ENCODE assay signal across 21 cellular contexts in the genomic region with DNA sequence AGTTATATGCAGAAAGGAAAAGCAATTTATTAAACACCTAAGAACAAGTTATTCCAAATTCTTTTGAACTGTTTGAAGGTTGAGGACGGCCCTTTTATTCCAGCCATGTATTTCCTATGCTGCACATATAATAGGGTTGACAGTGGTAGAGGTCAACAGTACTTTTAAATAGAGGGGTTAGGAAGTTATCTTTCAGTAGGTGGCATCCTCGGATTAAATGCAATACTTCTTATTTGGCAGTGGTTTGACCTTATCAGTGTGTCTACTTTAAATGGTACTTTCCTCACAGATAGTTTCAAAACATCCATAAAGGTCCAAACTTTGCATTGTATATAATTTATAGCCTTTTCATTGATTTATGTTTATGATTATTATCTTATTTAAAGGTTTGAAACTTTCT.
"Had no signal": no experiment of that assay in that cellular context is flagged by ENCODE, and none has a peak within 500 bp of the region (broad histone marks: within the 10 kb centered on the region; RNA-seq: fewer than 3 reads in every experiment).

No MANE protein-coding gene starts in this region.

- H3K4me1 ChIP-seq: esophagus muscularis mucosa, foreskin keratinocyte, gastroesophageal sphincter, heart left ventricle, left ventricle myocardium inferior, lower lobe of right lung had no signal

- DNase-seq: dermis blood vessel endothelial cell; dorsolateral prefrontal cortex; effector CD4-positive, alpha-beta T cell; effector memory CD4-positive, alpha-beta T cell; foreskin keratinocyte; heart left ventricle; hippocampal formation; left cardiac atrium; left ventricle myocardium inferior; lower lobe of right lung; mesenchymal stem cell; mucosa of descending colon; naive B cell; naive thymus-derived CD8-positive, alpha-beta T cell had no signal

- H3K9me3 ChIP-seq: esophagus muscularis mucosa, gastroesophageal sphincter, heart left ventricle, left ventricle myocardium inferior, lower lobe of right lung, mucosa of descending colon had no signal

- H3K4me3 ChIP-seq: coronary artery, dorsolateral prefrontal cortex, esophagus muscularis mucosa, gastroesophageal sphincter, heart left ventricle, left ventricle myocardium inferior, lower lobe of right lung, mucosa of descending colon had no signal

- FAIRE-seq: colon, endothelial cell of umbilical vein, frontal cortex, keratinocyte had no signal

- ATAC-seq: foreskin keratinocyte; gastroesophageal sphincter; heart left ventricle; left cardiac atrium; lower lobe of right lung; mucosa of descending colon; naive thymus-derived CD8-positive, alpha-beta T cell had no signal

- H3K27ac ChIP-seq: coronary artery, dorsolateral prefrontal cortex, esophagus muscularis mucosa, foreskin keratinocyte, gastroesophageal sphincter, heart left ventricle, left ventricle myocardium inferior, lower lobe of right lung had no signal

- H3K36me3 ChIP-seq: esophagus muscularis mucosa, gastroesophageal sphincter, heart left ventricle, left ventricle myocardium inferior, lower lobe of right lung had no signal

- H3K27me3 ChIP-seq: dorsolateral prefrontal cortex, esophagus muscularis mucosa, foreskin keratinocyte, gastroesophageal sphincter, heart left ventricle had no signal
